In the genomic region with DNA sequence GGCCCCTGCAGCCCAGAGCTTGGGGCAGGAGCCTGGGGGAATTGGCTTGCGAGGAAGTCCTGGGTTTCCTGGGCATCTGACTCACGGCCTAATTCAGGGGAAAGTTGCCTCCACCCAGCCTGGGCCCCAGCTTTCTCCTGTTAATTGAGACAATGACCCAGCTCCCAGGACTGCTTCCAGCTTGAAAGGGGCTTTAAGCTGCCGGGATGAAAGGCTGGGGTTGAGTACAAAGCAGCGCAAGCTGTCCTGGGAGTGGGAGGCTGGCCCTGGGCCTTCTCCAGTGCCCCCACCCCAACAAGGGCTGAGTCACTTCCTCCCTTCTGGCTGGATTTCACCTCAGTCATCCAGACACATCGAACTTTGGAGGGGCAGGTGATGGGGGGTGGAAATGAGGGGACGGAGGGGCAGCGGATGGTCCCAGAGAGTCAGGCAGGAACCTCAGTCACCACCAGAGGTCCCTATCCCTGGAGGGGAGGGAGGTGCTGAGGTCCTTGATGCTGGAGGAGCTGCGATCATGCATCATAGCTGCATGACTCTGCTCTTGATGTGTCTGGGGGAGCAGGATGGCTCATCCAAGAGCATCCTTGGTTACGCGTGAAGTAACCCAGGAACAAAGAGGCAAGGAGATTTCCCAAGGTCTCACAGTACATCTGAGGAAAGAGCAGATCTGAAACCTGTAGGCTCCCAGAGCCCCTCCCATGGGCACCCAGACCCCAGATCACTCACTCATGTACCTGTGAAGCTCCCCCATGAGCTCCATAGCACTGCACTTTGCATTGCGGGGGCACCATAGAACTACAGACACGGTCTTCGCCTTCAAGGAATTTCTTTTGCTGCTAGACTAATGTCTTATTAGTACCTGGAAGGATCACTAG, we compare ENCODE assay signal across 8 cellular contexts. TPM values are rescaled to one million over a fixed set of nuclear protein-coding genes. Genes with fewer than 3 reads are reported as not detected.
DNase-seq lines count a peak whose midpoint lies in the region; FAIRE-seq and TF ChIP-seq lines count a peak whose summit lies in the region.
"Had no signal": no experiment of that assay in that cellular context is flagged by ENCODE, and none has a peak within 500 bp of the region (broad histone marks: within the 10 kb centered on the region; RNA-seq: fewer than 3 reads in every experiment).

No MANE protein-coding gene starts in this region.

- no peaks in the 10 kb centered on the region for H3K36me3 ChIP-seq in H7 (replicated peaks; ENCODE audit: control insufficient read depth, insufficient read depth, low read length)
- H3K36me3 ChIP-seq in adipocyte (ENCODE audit: control insufficient read depth, insufficient read depth, low read length, severe bottlenecking), result no peaks in the 10 kb centered on the region
- H3K36me3 ChIP-seq in right atrium auricular region, result no peaks in the 10 kb centered on the region

- peaks cover 2% of the 10 kb centered on the region for H3K27me3 ChIP-seq in H7 (ENCODE audit: control insufficient read depth, insufficient read depth, low read length)
- H3K27me3 ChIP-seq in adipocyte (replicated peaks; ENCODE audit: control insufficient read depth, insufficient read depth, low read length), result no peaks in the 10 kb centered on the region
- H3K27me3 ChIP-seq in right atrium auricular region, result no peaks in the 10 kb centered on the region

- H3K4me1 ChIP-seq in adipocyte (ENCODE audit: control insufficient read depth, insufficient read depth, low read length) (peaks cover 67% of the 10 kb centered on the region), right atrium auricular region (peaks cover 0 to 50% of the 10 kb centered on the region in 2 donors)

- peak overlapping the region; percentile 48 for H3K9ac ChIP-seq in adipocyte (ENCODE audit: low read length)

- TF ChIP-seq CTCF in right atrium auricular region (IDR thresholded peaks at IDR 0.05), result no peak

- peak; percentile 70 for DNase-seq in H7
- peak; percentile 59 for DNase-seq in adipocyte (ENCODE audit: low read depth)
- DNase-seq in right atrium auricular region (ENCODE audit: low spot score), result peak; percentile 65
- DNase-seq in skeletal muscle cell (ENCODE audit: low read depth), result peak; percentile 40
- DNase-seq in DMS53 treated with DMSO at 0.1 percent for 48 hours (lab: John Stamatoyannopoulos, UW; ENCODE audit: unreplicated experiment), result no peak
- DNase-seq in KBM-7, result no peak
- no peak for DNase-seq in GM19239 (ENCODE audit: insufficient read length, low spot score)
- DNase-seq: NCI-H524 treated with DMSO at 0.1 percent for 48 hours had no signal

- H3K27ac ChIP-seq in right atrium auricular region, result peak overlapping the region; percentile 46 to 50

- no peak for FAIRE-seq in GM19239 (lab: Jason Lieb, UNC)

- in situ Hi-C loops in KBM-7 (cut with MboI; ENCODE audit: low pct_unique_long_range_greater_than_20kb, low sequenced_read_pairs), result no loop called here

- H3K9me3 ChIP-seq in adipocyte (ENCODE audit: control insufficient read depth, low read length) (no peaks in the 10 kb centered on the region), right atrium auricular region (no peaks in the 10 kb centered on the region)

- H3K4me3 ChIP-seq in H7 (ENCODE audit: insufficient read depth, low read depth, low read length) (no peak overlapping the region), adipocyte (ENCODE audit: low read length) (no peak overlapping the region), right atrium auricular region (no peak overlapping the region), skeletal muscle cell (ENCODE audit: low read depth, low read length) (no peak overlapping the region)

RNA-seq across cellular contexts. Expression of a gene that starts 30.0 kb away (rescaled TPM):
- total RNA-seq in H7 (2014; rRNA removed; shearing (Covaris generic)), result 11.6 and 15.8 TPM in 2 replicates
- 10 to 100 TPM; 27.9 to 43.6 TPM for total RNA-seq in right atrium auricular region

RNA-seq across cellular contexts. Expression of a gene that starts 42.9 kb away (rescaled TPM):
- total RNA-seq in H7 (2014; rRNA removed; shearing (Covaris generic)), result 0.17 TPM in 1 of 2 replicates, not detected in the other
- 1 to 10 TPM in 1 of 2 donors, under 1 TPM in 1; 0.85 to 2.7 TPM for total RNA-seq in right atrium auricular region

RNA-seq across cellular contexts. Expression of a gene that starts 59.1 kb away (rescaled TPM):
- 0.81 TPM in 1 of 2 replicates, not detected in the other for total RNA-seq in H7 (2014; rRNA removed; shearing (Covaris generic))
- total RNA-seq in right atrium auricular region, result not detected

Comparison
In these comparisons a context has a peak if more than half of its experiments do, and no peak if none do; other contexts are left out.
1. DNase-seq: peak in H7 (single experiment), adipocyte (single experiment), right atrium auricular region (single experiment) and skeletal muscle cell (single experiment); none in DMS53 treated with DMSO at 0.1 percent for 48 hours (single experiment), KBM-7 (single experiment) and GM19239 (single experiment).